In genomic region chr3:30245805-30246622, GRCh38 we compare ENCODE assay signal across 25 cellular contexts.
A peak's percentile ranks its signal among the peaks of the same experiment; 100 is the strongest.
DNase-seq lines count a peak whose midpoint lies in the region; ATAC-seq, FAIRE-seq and TF ChIP-seq lines count a peak whose summit lies in the region.
"Had no signal": no experiment of that assay in that cellular context is flagged by ENCODE, and none has a peak within 500 bp of the region (broad histone marks: within the 10 kb centered on the region; RNA-seq: fewer than 3 reads in every experiment).

No MANE protein-coding gene starts in this region.

- H3K9me3 ChIP-seq in HUES64 (ENCODE audit: insufficient read depth, low read depth, low read length), result no peaks in the 10 kb centered on the region
- H3K9me3 ChIP-seq in neuron (ENCODE audit: low read length), result no peaks in the 10 kb centered on the region
- H3K9me3 ChIP-seq: breast epithelium, colonic mucosa, left ventricle myocardium inferior, thoracic aorta had no signal

- no peaks in the 10 kb centered on the region for H3K36me3 Mint-ChIP-seq in endothelial cell (ENCODE audit: low read depth, unreplicated experiment)
- peaks cover 0 to 4% (median 0%) of the 10 kb centered on the region in 3 donors for H3K36me3 Mint-ChIP-seq in naive thymus-derived CD8-positive, alpha-beta T cell
- H3K36me3 Mint-ChIP-seq: stimulated activated memory B cell treated with anti-CD40 and anti-IgM and Interleukin-4, amounts not matched to agents 10 μg/mL and 1 μg/mL and 100 μg/mL, for 72 hours had no signal

- H3K9ac ChIP-seq in HUES64 (ENCODE audit: low read depth, low read length), result no peak overlapping the region

- H3K4me1 Mint-ChIP-seq in endothelial cell (ENCODE audit: unreplicated experiment), result peaks cover 7% of the 10 kb centered on the region
- peaks cover 0 to 6% (median 5%) of the 10 kb centered on the region in 4 donors for H3K4me1 Mint-ChIP-seq in naive thymus-derived CD8-positive, alpha-beta T cell

- H3K27ac ChIP-seq in HUES64 (ENCODE audit: low read depth, low read length), result peak overlapping the region; percentile 22; the same call in 1 of the 2 replicates
- H3K27ac ChIP-seq: breast epithelium, colonic mucosa, left ventricle myocardium inferior, skin epidermis, thoracic aorta had no signal

- H3K4me3 ChIP-seq in HUES64 (ENCODE audit: low read length) (no peak overlapping the region), neuron (ENCODE audit: low read length) (peak overlapping the region; percentile 29)
- H3K4me3 ChIP-seq: breast epithelium, colonic mucosa, GM12878, left ventricle myocardium inferior, skin epidermis, thoracic aorta had no signal

- 74% methylated on average over 9 of the region's 9 CpGs for WGBS in HUES64

- TF ChIP-seq POLR2A in H54 (IDR thresholded peaks at IDR 0.05; ENCODE audit: low read depth, low read length), result no peak

- DNase-seq in H54 (ENCODE audit: insufficient read length, low spot score) (no peak), endothelial cell (ENCODE audit: low spot score) (no peak), dedifferentiated amniotic fluid mesenchymal stem cell (ENCODE audit: extremely low spot score) (no peak), NCI-H524 treated with DMSO at 0.1 percent for 48 hours (lab: John Stamatoyannopoulos, UW) (no peak)
- DNase-seq in naive thymus-derived CD8-positive, alpha-beta T cell, result no peak
- DNase-seq: activated CD8-positive, alpha-beta T cell treated with anti-CD3 and anti-CD28 coated beads, Interleukin-2, amount 10 ng/mL, durations not matched to agents 7 days and 5 days; activated naive CD4-positive, alpha-beta T cell; activated T-cell treated with anti-CD3 and anti-CD28 coated beads, Interleukin-2, amount 50 U/mL, for 24 hours; amniotic stem cell; CD8-positive, alpha-beta memory T cell; colonic mucosa; DMS53; left ventricle myocardium inferior; NCI-H1105 treated with DMSO at 0.1 percent for 48 hours; NCI-H526 treated with DMSO at 0.1 percent for 48 hours; stimulated activated CD4-positive, alpha-beta T cell treated with anti-CD3 and anti-CD28 coated beads, Interleukin-2, amount 100 ng/mL, for 24 hours had no signal

- H3K27ac Mint-ChIP-seq in endothelial cell (ENCODE audit: unreplicated experiment), result peak overlapping the region; percentile 50
- no peak overlapping the region for H3K27ac Mint-ChIP-seq in naive thymus-derived CD8-positive, alpha-beta T cell
- H3K27ac Mint-ChIP-seq: activated CD8-positive, alpha-beta T cell treated with anti-CD3 and anti-CD28 coated beads, Interleukin-2, amount 10 ng/mL, durations not matched to agents 7 days and 5 days; activated T-cell treated with anti-CD3 and anti-CD28 coated beads, Interleukin-2, amount 50 U/mL, for 24 hours; CD8-positive, alpha-beta memory T cell; progenitor cell of endocrine pancreas; stimulated activated memory B cell treated with anti-CD40 and anti-IgM and Interleukin-4, amounts not matched to agents 10 μg/mL and 1 μg/mL and 100 μg/mL, for 72 hours had no signal

- H2AFZ ChIP-seq in neuron (ENCODE audit: low read depth, low read length), result peak overlapping the region; percentile 93

- H3K36me3 ChIP-seq in HUES64 (ENCODE audit: insufficient read depth, low read length) (no peaks in the 10 kb centered on the region), neuron (ENCODE audit: insufficient read depth, low read length) (no peaks in the 10 kb centered on the region)
- H3K36me3 ChIP-seq: breast epithelium, colonic mucosa, left ventricle myocardium inferior, thoracic aorta had no signal

- H3K4me1 ChIP-seq in HUES64 (ENCODE audit: insufficient read depth, low read length) (peaks cover 15% of the 10 kb centered on the region; the same call in 1 of the 2 replicates), neuron (ENCODE audit: insufficient read depth, low read length) (peaks cover 9% of the 10 kb centered on the region)
- H3K4me1 ChIP-seq: breast epithelium, colonic mucosa, left ventricle myocardium inferior had no signal

- POLR2A ChIA-PET in naive thymus-derived CD8-positive, alpha-beta T cell (lab: Charles Lee), result no interaction called here

- ATAC-seq in naive thymus-derived CD8-positive, alpha-beta T cell, result no peak
- ATAC-seq: activated CD8-positive, alpha-beta T cell treated with anti-CD3 and anti-CD28 coated beads, Interleukin-2, amount 10 ng/mL, durations not matched to agents 7 days and 5 days; GM12878; stimulated activated memory B cell treated with anti-CD40 and anti-IgM and Interleukin-4, amounts not matched to agents 10 μg/mL and 1 μg/mL and 100 μg/mL, for 72 hours had no signal

- no peaks in the 10 kb centered on the region for H3K9me3 Mint-ChIP-seq in endothelial cell (ENCODE audit: unreplicated experiment)
- H3K9me3 Mint-ChIP-seq in naive thymus-derived CD8-positive, alpha-beta T cell, result peaks cover 0 to 3% (median 0%) of the 10 kb centered on the region in 9 donors
- H3K9me3 Mint-ChIP-seq: activated T-cell treated with anti-CD3 and anti-CD28 coated beads, Interleukin-2, amount 50 U/mL, for 24 hours; CD8-positive, alpha-beta memory T cell; stimulated activated memory B cell treated with anti-CD40 and anti-IgM and Interleukin-4, amounts not matched to agents 10 μg/mL and 1 μg/mL and 100 μg/mL, for 72 hours had no signal

- H3K27me3 ChIP-seq in HUES64 (ENCODE audit: insufficient read depth, low read length) (no peaks in the 10 kb centered on the region), neuron (ENCODE audit: insufficient read depth, low read length) (no peaks in the 10 kb centered on the region)
- H3K27me3 ChIP-seq: breast epithelium, colonic mucosa had no signal

- no peak for TF ChIP-seq CTCF in endothelial cell (IDR thresholded peaks at IDR 0.05; ENCODE audit: unreplicated experiment)

- peak; percentile 41 for FAIRE-seq in H54 (lab: Jason Lieb, UNC)
- FAIRE-seq: endometrium, GM12878 had no signal

- H3K27me3 Mint-ChIP-seq in endothelial cell (ENCODE audit: unreplicated experiment), result peaks cover 4% of the 10 kb centered on the region
- H3K27me3 Mint-ChIP-seq in naive thymus-derived CD8-positive, alpha-beta T cell, result peaks cover 0 to 4% (median 0%) of the 10 kb centered on the region in 5 donors
- H3K27me3 Mint-ChIP-seq: activated T-cell treated with anti-CD3 and anti-CD28 coated beads, Interleukin-2, amount 50 U/mL, for 24 hours; progenitor cell of endocrine pancreas; stimulated activated memory B cell treated with anti-CD40 and anti-IgM and Interleukin-4, amounts not matched to agents 10 μg/mL and 1 μg/mL and 100 μg/mL, for 72 hours had no signal

- no peak overlapping the region for H3K4me3 Mint-ChIP-seq in endothelial cell (ENCODE audit: unreplicated experiment)
- H3K4me3 Mint-ChIP-seq in naive thymus-derived CD8-positive, alpha-beta T cell, result no peak overlapping the region
- H3K4me3 Mint-ChIP-seq: activated CD8-positive, alpha-beta T cell treated with anti-CD3 and anti-CD28 coated beads, Interleukin-2, amount 10 ng/mL, durations not matched to agents 7 days and 5 days; activated T-cell treated with anti-CD3 and anti-CD28 coated beads, Interleukin-2, amount 50 U/mL, for 24 hours; CD8-positive, alpha-beta memory T cell; stimulated activated memory B cell treated with anti-CD40 and anti-IgM and Interleukin-4, amounts not matched to agents 10 μg/mL and 1 μg/mL and 100 μg/mL, for 72 hours had no signal
